Comparison of ENCODE assay signal across 18 cellular contexts in the genomic region with DNA sequence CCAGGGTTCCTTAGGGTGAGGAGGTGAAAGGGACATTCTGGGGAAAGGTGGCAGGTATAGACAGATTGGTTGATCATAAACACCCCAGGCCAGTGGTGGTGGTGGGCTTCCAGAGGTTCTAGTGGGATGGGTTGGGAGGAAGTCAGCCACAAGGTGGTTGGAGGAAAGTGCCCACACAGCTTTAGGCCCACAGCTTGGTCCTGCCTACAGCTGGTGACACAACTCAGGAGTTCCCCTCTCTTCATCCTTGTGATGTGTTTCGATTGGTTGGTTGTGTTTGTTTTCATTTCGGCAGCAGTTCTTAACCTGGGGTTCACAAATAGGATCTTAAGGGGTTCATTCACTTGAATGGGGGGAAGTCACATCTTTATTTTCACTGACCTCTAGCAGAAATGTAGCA.
DNase-seq lines count a peak whose midpoint lies in the region; ATAC-seq, FAIRE-seq and TF ChIP-seq lines count a peak whose summit lies in the region.
"Had no signal": no experiment of that assay in that cellular context is flagged by ENCODE, and none has a peak within 500 bp of the region (broad histone marks: within the 10 kb centered on the region; RNA-seq: fewer than 3 reads in every experiment).

No MANE protein-coding gene starts in this region.

- no peak overlapping the region for H3K4me3 Mint-ChIP-seq in activated T-helper 2 cell treated with anti-CD3 and anti-CD28 coated beads, Interferon-gamma antibody, Interleukin-2, Interleukin-4, amounts not matched to agents 10 μg/mL and 5 μg/mL and 100 μg/mL, durations not matched to agents 14 hours and 24 hours and 36 hours (ENCODE audit: low read depth)
- H3K4me3 Mint-ChIP-seq: activated CD8-positive, alpha-beta T cell treated with anti-CD3 and anti-CD28 coated beads for 36 hours; CD4-positive, CD25-positive, alpha-beta regulatory T cell; endodermal cell; natural killer cell treated with Interleukin-12 subunit alpha and Interleukin-12 subunit beta and Interleukin-15 and Interleukin-18, amount 100 ng/mL, for 72 hours had no signal

- no peak overlapping the region for H3K27ac Mint-ChIP-seq in activated T-helper 2 cell treated with anti-CD3 and anti-CD28 coated beads, Interferon-gamma antibody, Interleukin-2, Interleukin-4, amounts not matched to agents 10 μg/mL and 5 μg/mL and 100 μg/mL, durations not matched to agents 14 hours and 24 hours and 36 hours
- H3K27ac Mint-ChIP-seq: CD4-positive, CD25-positive, alpha-beta regulatory T cell; endodermal cell; natural killer cell treated with Interleukin-12 subunit alpha and Interleukin-12 subunit beta and Interleukin-15 and Interleukin-18, amount 100 ng/mL, for 72 hours had no signal

- H3K27me3 ChIP-seq in GM12878 (replicated peaks in 1 of 2; ENCODE audit: control insufficient read depth in 2 of 2, insufficient read depth in 2 of 2, low read length in 1 of 2) (no peaks in the 10 kb centered on the region), neutrophil (no peaks in the 10 kb centered on the region)
- H3K27me3 ChIP-seq: brain microvascular endothelial cell, sigmoid colon had no signal

- intact Hi-C loops in GM12878 (cut with micrococcal nuclease; ENCODE audit: unreplicated experiment): loop anchor here (1.0 to 5.0 kb wide), 3 partner anchors 248 to 692 kb away; no protein-coding TSS in a partner anchor
- intact Hi-C loops in activated T-helper 2 cell treated with anti-CD3 and anti-CD28 coated beads, Interferon-gamma antibody, Interleukin-2, Interleukin-4, amounts not matched to agents 10 μg/mL and 5 μg/mL and 100 μg/mL, durations not matched to agents 14 hours and 24 hours and 36 hours (cut with micrococcal nuclease): loop anchor here (1.0 kb wide), 1 partner anchor 248 kb away; no protein-coding TSS in a partner anchor

- H4K20me1 ChIP-seq in GM12878 (ENCODE audit: control insufficient read depth, insufficient read depth): no peaks in the 10 kb centered on the region

- H3K9me3 ChIP-seq in GM12878 (replicated peaks; ENCODE audit: control insufficient read depth, insufficient read depth, low read length) (no peaks in the 10 kb centered on the region), neutrophil (no peaks in the 10 kb centered on the region)
- H3K9me3 ChIP-seq: sigmoid colon, thoracic aorta had no signal

- TF ChIP-seq CTCF in GM12878 (IDR thresholded peaks at IDR 0.05 in 2 of 3, conservative IDR thresholded peaks at IDR 0.05 in 1 of 3; ENCODE audit: control insufficient read depth in 2 of 3, extremely low read depth in 1 of 3, insufficient read depth in 1 of 3, low read depth in 3 of 3, low read length in 3 of 3): no peak
- no peak for TF ChIP-seq CTCF in neutrophil (IDR thresholded peaks at IDR 0.05)

- H3K4me3 ChIP-seq in GM12878 (no peak overlapping the region), neutrophil (ENCODE audit: low read depth in 1 of 2, low read length in 1 of 2) (no peak overlapping the region)
- H3K4me3 ChIP-seq: sigmoid colon, thoracic aorta had no signal

- peaks cover 11% of the 10 kb centered on the region for H3K4me1 Mint-ChIP-seq in activated T-helper 2 cell treated with anti-CD3 and anti-CD28 coated beads, Interferon-gamma antibody, Interleukin-2, Interleukin-4, amounts not matched to agents 10 μg/mL and 5 μg/mL and 100 μg/mL, durations not matched to agents 14 hours and 24 hours and 36 hours (ENCODE audit: low read depth)
- H3K4me1 Mint-ChIP-seq: endodermal cell had no signal

- ATAC-seq in HG02852 (IDR thresholded peaks at IDR 0.05; ENCODE audit: unreplicated experiment): peak; percentile 45
- peak; percentile 82 for ATAC-seq in GM12878
- no peak for ATAC-seq in GM18909 (IDR thresholded peaks at IDR 0.05; ENCODE audit: poor library complexity, unreplicated experiment)

- FAIRE-seq in GM12891 (lab: Jason Lieb, UNC) (peak; percentile 80), GM12878 (lab: Jason Lieb, UNC) (no peak)
- FAIRE-seq: colon had no signal

- DNase-seq in GM12891 (ENCODE audit: insufficient read length, low spot score): no peak
- DNase-seq in GM12878 (ENCODE audit: low read depth, low spot score): no peak
- DNase-seq in activated T-helper 2 cell treated with anti-CD3 and anti-CD28 coated beads, Interferon-gamma antibody, Interleukin-2, Interleukin-4, amounts not matched to agents 10 μg/mL and 5 μg/mL and 100 μg/mL, durations not matched to agents 14 hours and 24 hours and 36 hours (ENCODE audit: low spot score): no peak
- DNase-seq in kidney tubule cell (ENCODE audit: low spot score): no peak
- no peak for DNase-seq in stimulated activated CD4-positive, alpha-beta T cell treated with anti-CD3 and anti-CD28 coated beads, Interleukin-4, amount 100 ng/mL, for 4 hours
- DNase-seq: activated CD4-positive, CD25-positive, alpha-beta regulatory T cell treated with anti-CD3 and anti-CD28 coated beads, Interleukin-2, amount 50 U/mL, for 72 hours; NCI-H1436 treated with DMSO at 0.1 percent for 48 hours; sigmoid colon had no signal

- H2AFZ ChIP-seq in GM12878 (ENCODE audit: control insufficient read depth, low read depth, low read length): no peak overlapping the region

- CTCF ChIA-PET in GM12878 (lab: Yijun Ruan, JAX): interaction anchor here (0.7 to 23.7 kb wide), 26 partner anchors 9 to 689 kb away, joined by 3 to 792 read pairs (median 4); a partner anchor contains a TSS

- no peak for TF ChIP-seq EP300 in GM12878 (IDR thresholded peaks at IDR 0.05; ENCODE audit: borderline replicate concordance in 1 of 2, control insufficient read depth in 1 of 2, low read depth in 2 of 2, low read length in 2 of 2)

- no peaks in the 10 kb centered on the region for H3K36me3 Mint-ChIP-seq in activated T-helper 2 cell treated with anti-CD3 and anti-CD28 coated beads, Interferon-gamma antibody, Interleukin-2, Interleukin-4, amounts not matched to agents 10 μg/mL and 5 μg/mL and 100 μg/mL, durations not matched to agents 14 hours and 24 hours and 36 hours (ENCODE audit: low read depth)
- H3K36me3 Mint-ChIP-seq: natural killer cell treated with Interleukin-12 subunit alpha and Interleukin-12 subunit beta and Interleukin-15 and Interleukin-18, amount 100 ng/mL, for 72 hours had no signal

- H3K9me3 Mint-ChIP-seq in activated T-helper 2 cell treated with anti-CD3 and anti-CD28 coated beads, Interferon-gamma antibody, Interleukin-2, Interleukin-4, amounts not matched to agents 10 μg/mL and 5 μg/mL and 100 μg/mL, durations not matched to agents 14 hours and 24 hours and 36 hours: no peaks in the 10 kb centered on the region
- H3K9me3 Mint-ChIP-seq: activated CD8-positive, alpha-beta T cell treated with anti-CD3 and anti-CD28 coated beads for 36 hours; CD4-positive, CD25-positive, alpha-beta regulatory T cell; endodermal cell; natural killer cell treated with Interleukin-12 subunit alpha and Interleukin-12 subunit beta and Interleukin-15 and Interleukin-18, amount 100 ng/mL, for 72 hours had no signal

- H3K27ac ChIP-seq in GM12878 (ENCODE audit: control insufficient read depth, insufficient read depth) (peak overlapping the region; percentile 35; the same call in 1 of the 2 replicates), neutrophil (peak overlapping the region; percentile 45)
- H3K27ac ChIP-seq: brain microvascular endothelial cell, sigmoid colon, thoracic aorta had no signal

- SMC1A ChIA-PET in GM12878 (lab: Charles Lee; ENCODE audit: uncharacterized antibody, unreplicated experiment): interaction anchor here (0.9 to 11.7 kb wide), 13 partner anchors 10 to 689 kb away, joined by 3 to 289 read pairs (median 7); a partner anchor contains a TSS

- no peaks in the 10 kb centered on the region for H3K27me3 Mint-ChIP-seq in activated T-helper 2 cell treated with anti-CD3 and anti-CD28 coated beads, Interferon-gamma antibody, Interleukin-2, Interleukin-4, amounts not matched to agents 10 μg/mL and 5 μg/mL and 100 μg/mL, durations not matched to agents 14 hours and 24 hours and 36 hours (ENCODE audit: low read depth)
- H3K27me3 Mint-ChIP-seq: activated CD8-positive, alpha-beta T cell treated with anti-CD3 and anti-CD28 coated beads for 36 hours; CD4-positive, CD25-positive, alpha-beta regulatory T cell had no signal

- POLR2A ChIA-PET in GM12878 (lab: Charles Lee): no interaction called here

- in situ Hi-C loops in GM12878 (cut with MboI): loop anchor here (5.0 to 25.0 kb wide), 3 partner anchors 247 to 687 kb away; no protein-coding TSS in a partner anchor

- no peak for TF ChIP-seq POLR2A in GM12891 (IDR thresholded peaks at IDR 0.05; ENCODE audit: low read depth, low read length)
- no peak for TF ChIP-seq POLR2A in GM12878 (IDR thresholded peaks at IDR 0.05; ENCODE audit: low read depth, low read length)

- RAD21 ChIA-PET in GM12878 (lab: Charles Lee; ENCODE audit: unreplicated experiment): interaction anchor here (0.6 to 9.3 kb wide), 16 partner anchors 8 to 276 kb away, joined by 3 to 130 read pairs (median 4); a partner anchor contains a TSS

- no peak for TF ChIP-seq RAD21 in GM12878 (IDR thresholded peaks at IDR 0.05; ENCODE audit: insufficient read depth, low read depth, low read length)

- H3K4me1 ChIP-seq in GM12878 (ENCODE audit: control insufficient read depth, insufficient read depth, low read length): peaks cover 11% of the 10 kb centered on the region
- peaks cover 3 to 11% of the 10 kb centered on the region in 2 experiments for H3K4me1 ChIP-seq in neutrophil (ENCODE audit: control insufficient read depth in 1 of 2, insufficient read depth in 1 of 2, low read depth in 1 of 2, low read length in 1 of 2)
- H3K4me1 ChIP-seq: sigmoid colon had no signal

- WGBS in GM12878 (ENCODE audit: insufficient coverage, insufficient replicate concordance, low lambda C conversion rate, missing lambda C conversion rate): 0% methylated on average over 2 of the region's 2 CpGs

- no peak overlapping the region; the same call in 1 of the 2 replicates for H3K9ac ChIP-seq in GM12878 (ENCODE audit: control insufficient read depth, insufficient read depth, low read length)

- H3K36me3 ChIP-seq in GM12878 (ENCODE audit: control insufficient read depth in 2 of 2, insufficient read depth in 2 of 2, low read length in 1 of 2): no peaks in the 10 kb centered on the region; a peak in 1 of 4 replicates
- peaks cover 3% of the 10 kb centered on the region for H3K36me3 ChIP-seq in neutrophil
- H3K36me3 ChIP-seq: brain microvascular endothelial cell, sigmoid colon, thoracic aorta had no signal

- H3K79me2 ChIP-seq in GM12878 (ENCODE audit: control insufficient read depth, insufficient read depth, low read length): no peaks in the 10 kb centered on the region

- H3K4me2 ChIP-seq in GM12878 (ENCODE audit: control insufficient read depth, insufficient read depth): peak overlapping the region; percentile 38

- no TSS peak for BruUV-seq in GM12878 (replicated peaks; lab: Mats Ljungman, UMichigan)

TF ChIP-seq in GM12891, 5 proteins besides CTCF, POLR2A, EP300 and RAD21:
- TF ChIP-seq SPI1 (IDR thresholded peaks at IDR 0.05; ENCODE audit: low read depth, low read length) (0 out of 2 replicates have a peak, but pooled peaks have one; percentile 6), PAX5 (IDR thresholded peaks at IDR 0.05; ENCODE audit: insufficient read depth, low read length, severe bottlenecking) (no peak)

TF ChIP-seq in GM12878, 131 proteins besides CTCF, POLR2A, EP300 and RAD21 (continues in another document):
- TF ChIP-seq RCOR1 (conservative IDR thresholded peaks at IDR 0.05; ENCODE audit: low read depth, low read length) (no peak), JUND (IDR thresholded peaks at IDR 0.05; ENCODE audit: low read depth, low read length) (no peak), PAX5 (IDR thresholded peaks at IDR 0.05; ENCODE audit: borderline replicate concordance, low read depth, low read length) (no peak), RBBP5 (conservative IDR thresholded peaks at IDR 0.05) (no peak)
